25 cellular contexts compared by ENCODE assay signal in the genomic region with DNA sequence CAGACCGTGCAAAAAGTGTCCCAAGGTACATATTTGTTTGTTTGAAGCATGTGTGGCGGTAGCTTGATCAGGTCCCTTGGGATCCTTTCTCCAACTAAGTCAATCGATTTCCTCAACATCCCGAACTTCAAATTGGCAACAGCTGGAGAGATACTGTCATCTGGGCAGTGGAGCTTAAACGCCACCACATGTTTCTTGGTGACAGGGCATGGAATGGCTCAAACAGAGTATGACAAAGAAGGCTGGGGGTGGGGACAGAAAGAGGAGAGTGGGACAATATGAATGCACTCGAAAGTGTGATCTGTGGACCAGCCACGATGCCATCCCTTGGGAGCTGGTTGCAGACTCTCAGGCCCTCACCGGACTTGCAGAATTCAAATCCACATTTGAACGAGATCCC.
DNase-seq lines count a peak whose midpoint lies in the region; ATAC-seq and TF ChIP-seq lines count a peak whose summit lies in the region.
"Had no signal": no experiment of that assay in that cellular context is flagged by ENCODE, and none has a peak within 500 bp of the region (broad histone marks: within the 10 kb centered on the region; RNA-seq: fewer than 3 reads in every experiment).

No MANE protein-coding gene starts in this region.

- 87% methylated on average over 9 of the region's 9 CpGs for WGBS in SK-N-SH (ENCODE audit: low lambda C conversion rate)

- DNase-seq in SK-N-SH (peak; percentile 29), NCI-H2171 treated with DMSO at 0.1 percent for 48 hours (lab: John Stamatoyannopoulos, UW) (peak; percentile 79), glutamatergic neuron (no peak), tibial artery (no peak), MG63 (no peak)
- DNase-seq in effector CD4-positive, alpha-beta T cell: no peak
- DNase-seq: CD4-positive, alpha-beta T cell; DMS53; EL; GDM1; GM23248; H7; KBM-7; NCI-H1105 treated with DMSO at 0.1 percent for 48 hours; NCI-H146; NCI-H1930; NCI-H2107; NCI-H226; NCI-H510A treated with DMSO at 0.1 percent for 48 hours; SHP77 treated with DMSO at 0.1 percent for 48 hours had no signal

- H3K4me1 Mint-ChIP-seq in glutamatergic neuron (ENCODE audit: low read depth, unreplicated experiment): peaks cover 27% of the 10 kb centered on the region

- no peak for ATAC-seq in SK-N-SH treated with all-trans-retinoic acid at 6 μM for 48 hours
- ATAC-seq: GM12878, Panc1 had no signal

- H2AFZ ChIP-seq in SK-N-SH (ENCODE audit: low read depth): no peak overlapping the region
- H2AFZ ChIP-seq: GM23248 had no signal

- H3K27me3 ChIP-seq in SK-N-SH (ENCODE audit: insufficient read depth) (no peaks in the 10 kb centered on the region), tibial artery (no peaks in the 10 kb centered on the region), MG63 (no peaks in the 10 kb centered on the region)
- H3K27me3 ChIP-seq: BLaER1 treated with 17β-estradiol and CSF1 and Interleukin-3, amounts not matched to agents 10 nM and 100 nM had no signal

- H4K20me1 ChIP-seq in SK-N-SH (ENCODE audit: insufficient read depth): no peaks in the 10 kb centered on the region
- H4K20me1 ChIP-seq: BLaER1 treated with 17β-estradiol and CSF1 and Interleukin-3, amounts not matched to agents 10 nM and 100 nM had no signal

- no peak for TF ChIP-seq EP300 in SK-N-SH (IDR thresholded peaks at IDR 0.05; ENCODE audit: borderline replicate concordance in 1 of 2, low read depth in 1 of 2, low read length in 1 of 2)

- POLR2A ChIA-PET in SK-N-SH (lab: Yijun Ruan, JAX): no interaction called here

- peaks cover 8% of the 10 kb centered on the region for H3K9me3 Mint-ChIP-seq in glutamatergic neuron (ENCODE audit: unreplicated experiment)
- H3K9me3 Mint-ChIP-seq: CD4-positive, alpha-beta T cell had no signal

- peak overlapping the region; percentile 24 for H3K27ac Mint-ChIP-seq in glutamatergic neuron (ENCODE audit: unreplicated experiment)
- H3K27ac Mint-ChIP-seq: CD4-positive, alpha-beta T cell had no signal

- H3K4me3 ChIP-seq in SK-N-SH (ENCODE audit: low read depth in 2 of 2, low read length in 1 of 2): no peak overlapping the region
- H3K4me3 ChIP-seq in tibial artery: no peak overlapping the region
- no peak overlapping the region for H3K4me3 ChIP-seq in MG63
- H3K4me3 ChIP-seq: BLaER1 treated with 17β-estradiol and CSF1 and Interleukin-3, amounts not matched to agents 10 nM and 100 nM; GM12878; GM23248; SK-N-MC had no signal

- TF ChIP-seq CTCF in SK-N-SH (IDR thresholded peaks at IDR 0.05) (no peak), glutamatergic neuron (IDR thresholded peaks at IDR 0.05; ENCODE audit: partially characterized antibody, unreplicated experiment) (no peak), tibial artery (IDR thresholded peaks at IDR 0.05) (no peak)

- H3K9me3 ChIP-seq in SK-N-SH (no peaks in the 10 kb centered on the region), tibial artery (no peaks in the 10 kb centered on the region), MG63 (no peaks in the 10 kb centered on the region)

- no peak for TF ChIP-seq RAD21 in SK-N-SH (IDR thresholded peaks at IDR 0.05; ENCODE audit: low read length)

- no peaks in the 10 kb centered on the region for H3K36me3 ChIP-seq in SK-N-SH (replicated peaks in 1 of 2; ENCODE audit: control insufficient read depth in 1 of 2, insufficient read depth in 2 of 2, low read length in 1 of 2)
- H3K36me3 ChIP-seq in tibial artery: peaks cover 0 to 10% (median 0%) of the 10 kb centered on the region in 3 donors
- no peaks in the 10 kb centered on the region for H3K36me3 ChIP-seq in MG63

- H3K9ac ChIP-seq in SK-N-SH: no peak overlapping the region
- H3K9ac ChIP-seq: BLaER1 treated with 17β-estradiol and CSF1 and Interleukin-3, amounts not matched to agents 10 nM and 100 nM; GM23248 had no signal

- H3K79me2 ChIP-seq in SK-N-SH (ENCODE audit: insufficient read depth): no peaks in the 10 kb centered on the region

- H3K27me3 Mint-ChIP-seq in glutamatergic neuron (ENCODE audit: unreplicated experiment): peaks cover 4% of the 10 kb centered on the region

- CTCF ChIA-PET in SK-N-SH (lab: Yijun Ruan, JAX): interaction anchor here (1.3 to 1.5 kb wide), 2 partner anchors 14 to 75 kb away, joined by 3 read pairs; no protein-coding TSS in a partner anchor

- H3K4me2 ChIP-seq in SK-N-SH: no peak overlapping the region
- H3K4me2 ChIP-seq: BLaER1 treated with 17β-estradiol and CSF1 and Interleukin-3, amounts not matched to agents 10 nM and 100 nM had no signal

- intact Hi-C loops in tibial artery (cut with DNase I; ENCODE audit: low total_unique reads): no loop called here

- no peak overlapping the region for H3K4me3 Mint-ChIP-seq in glutamatergic neuron (ENCODE audit: unreplicated experiment)
- H3K4me3 Mint-ChIP-seq: CD4-positive, alpha-beta T cell had no signal

- H3K27ac ChIP-seq in SK-N-SH (ENCODE audit: low read depth in 2 of 2, low read length in 1 of 2) (no peak overlapping the region), tibial artery (no peak overlapping the region)
- H3K27ac ChIP-seq: BLaER1 treated with 17β-estradiol and CSF1 and Interleukin-3, amounts not matched to agents 10 nM and 100 nM; GM23248; SK-N-MC had no signal

- H3F3A ChIP-seq in SK-N-SH (replicated peaks; ENCODE audit: insufficient read depth): no peaks in the 10 kb centered on the region

- no peaks in the 10 kb centered on the region for H3K9me2 ChIP-seq in SK-N-SH

- H3K4me1 ChIP-seq in SK-N-SH (ENCODE audit: control insufficient read depth in 1 of 2, insufficient read depth in 2 of 2, low read depth in 1 of 2, low read length in 1 of 2): peaks cover 0 to 21% of the 10 kb centered on the region in 2 experiments; a peak in 2 of 4 replicates
- no peaks in the 10 kb centered on the region for H3K4me1 ChIP-seq in tibial artery
- H3K4me1 ChIP-seq: BLaER1 treated with 17β-estradiol and CSF1 and Interleukin-3, amounts not matched to agents 10 nM and 100 nM had no signal

- peaks cover 5% of the 10 kb centered on the region for H3K36me3 Mint-ChIP-seq in glutamatergic neuron (ENCODE audit: unreplicated experiment)

TF ChIP-seq in SK-N-SH, 30 proteins besides CTCF, POLR2A, EP300 and RAD21:
- TF ChIP-seq MXI1 (IDR thresholded peaks at IDR 0.05; ENCODE audit: low read depth, low read length): peak; percentile 24; the same call in 1 of the 2 replicates
- TF ChIP-seq CHD2 (IDR thresholded peaks at IDR 0.05; ENCODE audit: low read length, partially characterized antibody): no peak

TF ChIP-seq in SK-N-SH treated with all-trans-retinoic acid at 6 μM for 48 hours, 23 proteins besides CTCF, POLR2A, EP300 and RAD21:
- no peak for TF ChIP-seq ZNF8 (CRISPR knock-in tag; IDR thresholded peaks at IDR 0.05)
- TF ChIP-seq ZNF70 (CRISPR knock-in tag; IDR thresholded peaks at IDR 0.05): no peak
- TF ChIP-seq, protein P1, sequence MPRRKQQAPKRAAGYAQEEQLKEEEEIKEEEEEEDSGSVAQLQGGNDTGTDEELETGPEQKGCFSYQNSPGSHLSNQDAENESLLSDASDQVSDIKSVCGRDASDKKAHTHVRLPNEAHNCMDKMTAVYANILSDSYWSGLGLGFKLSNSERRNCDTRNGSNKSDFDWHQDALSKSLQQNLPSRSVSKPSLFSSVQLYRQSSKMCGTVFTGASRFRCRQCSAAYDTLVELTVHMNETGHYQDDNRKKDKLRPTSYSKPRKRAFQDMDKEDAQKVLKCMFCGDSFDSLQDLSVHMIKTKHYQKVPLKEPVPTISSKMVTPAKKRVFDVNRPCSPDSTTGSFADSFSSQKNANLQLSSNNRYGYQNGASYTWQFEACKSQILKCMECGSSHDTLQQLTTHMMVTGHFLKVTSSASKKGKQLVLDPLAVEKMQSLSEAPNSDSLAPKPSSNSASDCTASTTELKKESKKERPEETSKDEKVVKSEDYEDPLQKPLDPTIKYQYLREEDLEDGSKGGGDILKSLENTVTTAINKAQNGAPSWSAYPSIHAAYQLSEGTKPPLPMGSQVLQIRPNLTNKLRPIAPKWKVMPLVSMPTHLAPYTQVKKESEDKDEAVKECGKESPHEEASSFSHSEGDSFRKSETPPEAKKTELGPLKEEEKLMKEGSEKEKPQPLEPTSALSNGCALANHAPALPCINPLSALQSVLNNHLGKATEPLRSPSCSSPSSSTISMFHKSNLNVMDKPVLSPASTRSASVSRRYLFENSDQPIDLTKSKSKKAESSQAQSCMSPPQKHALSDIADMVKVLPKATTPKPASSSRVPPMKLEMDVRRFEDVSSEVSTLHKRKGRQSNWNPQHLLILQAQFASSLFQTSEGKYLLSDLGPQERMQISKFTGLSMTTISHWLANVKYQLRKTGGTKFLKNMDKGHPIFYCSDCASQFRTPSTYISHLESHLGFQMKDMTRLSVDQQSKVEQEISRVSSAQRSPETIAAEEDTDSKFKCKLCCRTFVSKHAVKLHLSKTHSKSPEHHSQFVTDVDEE (CRISPR knock-in tag; IDR thresholded peaks at IDR 0.05): no peak
- TF ChIP-seq ZNF565 (CRISPR knock-in tag; conservative IDR thresholded peaks at IDR 0.05; ENCODE audit: low read depth): no peak
- TF ChIP-seq SNAI2 (CRISPR knock-in tag; IDR thresholded peaks at IDR 0.05): no peak
- no peak for TF ChIP-seq CSDC2 (CRISPR knock-in tag; IDR thresholded peaks at IDR 0.05)
- TF ChIP-seq, protein P2, sequence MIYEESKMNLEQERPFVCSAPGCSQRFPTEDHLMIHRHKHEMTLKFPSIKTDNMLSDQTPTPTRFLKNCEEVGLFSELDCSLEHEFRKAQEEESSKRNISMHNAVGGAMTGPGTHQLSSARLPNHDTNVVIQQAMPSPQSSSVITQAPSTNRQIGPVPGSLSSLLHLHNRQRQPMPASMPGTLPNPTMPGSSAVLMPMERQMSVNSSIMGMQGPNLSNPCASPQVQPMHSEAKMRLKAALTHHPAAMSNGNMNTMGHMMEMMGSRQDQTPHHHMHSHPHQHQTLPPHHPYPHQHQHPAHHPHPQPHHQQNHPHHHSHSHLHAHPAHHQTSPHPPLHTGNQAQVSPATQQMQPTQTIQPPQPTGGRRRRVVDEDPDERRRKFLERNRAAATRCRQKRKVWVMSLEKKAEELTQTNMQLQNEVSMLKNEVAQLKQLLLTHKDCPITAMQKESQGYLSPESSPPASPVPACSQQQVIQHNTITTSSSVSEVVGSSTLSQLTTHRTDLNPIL (CRISPR knock-in tag; IDR thresholded peaks at IDR 0.05; ENCODE audit: low read depth): no peak
- no peak for TF ChIP-seq ESRRG (CRISPR knock-in tag; IDR thresholded peaks at IDR 0.05)
- TF ChIP-seq PPARA (CRISPR knock-in tag; IDR thresholded peaks at IDR 0.05; ENCODE audit: borderline replicate concordance): no peak
- TF ChIP-seq ARNTL (CRISPR knock-in tag; IDR thresholded peaks at IDR 0.05; ENCODE audit: borderline replicate concordance, low read depth): no peak
- TF ChIP-seq RARB (CRISPR knock-in tag; IDR thresholded peaks at IDR 0.05): no peak
- TF ChIP-seq TOX (CRISPR knock-in tag; IDR thresholded peaks at IDR 0.05; ENCODE audit: borderline replicate concordance): no peak

Comparison
In these comparisons a context has a peak if more than half of its experiments do, and no peak if none do; other contexts are left out.
1. DNase-seq: peak in SK-N-SH (single experiment) and NCI-H2171 treated with DMSO at 0.1 percent for 48 hours (single experiment); none in glutamatergic neuron (single experiment), tibial artery (0 of 2), effector CD4-positive, alpha-beta T cell (single experiment) and MG63 (single experiment).